Comparison of ENCODE assay signal across 2 cellular contexts in the genomic region with DNA sequence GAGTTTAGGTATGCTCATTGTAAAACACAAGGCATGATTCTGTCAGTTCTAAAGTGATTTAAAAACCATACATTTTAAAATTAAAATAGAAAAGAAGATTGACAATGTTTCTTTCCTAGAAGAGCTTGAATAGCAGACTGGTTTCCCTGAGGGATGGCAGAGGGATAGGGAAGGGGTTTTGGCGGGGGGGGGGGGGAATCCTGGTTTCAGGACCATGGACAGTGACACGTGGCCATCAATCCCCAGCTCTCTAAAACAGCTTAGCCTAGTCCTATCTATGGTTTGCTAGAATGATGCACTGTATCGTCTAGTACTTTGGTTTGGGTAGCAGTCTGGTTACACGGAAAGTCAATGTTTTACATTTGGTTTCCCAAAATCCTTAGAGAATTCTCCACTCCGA.
TF ChIP-seq lines count a peak whose summit lies in the region.

No MANE protein-coding gene starts in this region.

TF ChIP-seq in GM23338, 12 proteins besides CTCF, POLR2A, EP300 and RAD21 (continued from another document):
- TF ChIP-seq, protein P1, sequence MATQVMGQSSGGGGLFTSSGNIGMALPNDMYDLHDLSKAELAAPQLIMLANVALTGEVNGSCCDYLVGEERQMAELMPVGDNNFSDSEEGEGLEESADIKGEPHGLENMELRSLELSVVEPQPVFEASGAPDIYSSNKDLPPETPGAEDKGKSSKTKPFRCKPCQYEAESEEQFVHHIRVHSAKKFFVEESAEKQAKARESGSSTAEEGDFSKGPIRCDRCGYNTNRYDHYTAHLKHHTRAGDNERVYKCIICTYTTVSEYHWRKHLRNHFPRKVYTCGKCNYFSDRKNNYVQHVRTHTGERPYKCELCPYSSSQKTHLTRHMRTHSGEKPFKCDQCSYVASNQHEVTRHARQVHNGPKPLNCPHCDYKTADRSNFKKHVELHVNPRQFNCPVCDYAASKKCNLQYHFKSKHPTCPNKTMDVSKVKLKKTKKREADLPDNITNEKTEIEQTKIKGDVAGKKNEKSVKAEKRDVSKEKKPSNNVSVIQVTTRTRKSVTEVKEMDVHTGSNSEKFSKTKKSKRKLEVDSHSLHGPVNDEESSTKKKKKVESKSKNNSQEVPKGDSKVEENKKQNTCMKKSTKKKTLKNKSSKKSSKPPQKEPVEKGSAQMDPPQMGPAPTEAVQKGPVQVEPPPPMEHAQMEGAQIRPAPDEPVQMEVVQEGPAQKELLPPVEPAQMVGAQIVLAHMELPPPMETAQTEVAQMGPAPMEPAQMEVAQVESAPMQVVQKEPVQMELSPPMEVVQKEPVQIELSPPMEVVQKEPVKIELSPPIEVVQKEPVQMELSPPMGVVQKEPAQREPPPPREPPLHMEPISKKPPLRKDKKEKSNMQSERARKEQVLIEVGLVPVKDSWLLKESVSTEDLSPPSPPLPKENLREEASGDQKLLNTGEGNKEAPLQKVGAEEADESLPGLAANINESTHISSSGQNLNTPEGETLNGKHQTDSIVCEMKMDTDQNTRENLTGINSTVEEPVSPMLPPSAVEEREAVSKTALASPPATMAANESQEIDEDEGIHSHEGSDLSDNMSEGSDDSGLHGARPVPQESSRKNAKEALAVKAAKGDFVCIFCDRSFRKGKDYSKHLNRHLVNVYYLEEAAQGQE (IDR thresholded peaks at IDR 0.05; ENCODE audit: unreplicated experiment), result peak; percentile 70
- no peak for TF ChIP-seq STAT1 (IDR thresholded peaks at IDR 0.05; ENCODE audit: unreplicated experiment)
- no peak for TF ChIP-seq NANOG (IDR thresholded peaks at IDR 0.05; ENCODE audit: borderline replicate concordance)
- TF ChIP-seq EZH2phosphoT487 (IDR thresholded peaks at IDR 0.05; ENCODE audit: unreplicated experiment), result no peak

TF ChIP-seq in GM12878, 131 proteins besides CTCF, POLR2A, EP300 and RAD21 (continued from another document):
- TF ChIP-seq, protein P1 (IDR thresholded peaks at IDR 0.05; ENCODE audit: low read depth, low read length), result peak; percentile 80
- no peak for TF ChIP-seq HDAC2 (IDR thresholded peaks at IDR 0.05)
